In genomic region chr5:120771181-120771580, GRCh38 we compare ENCODE assay signal across 26 cellular contexts.
"Had no signal": no experiment of that assay in that cellular context is flagged by ENCODE, and none has a peak within 500 bp of the region (broad histone marks: within the 10 kb centered on the region; RNA-seq: fewer than 3 reads in every experiment).

No MANE protein-coding gene starts in this region.

- H3K9me3 ChIP-seq: heart right ventricle, ovary, right lobe of liver, thoracic aorta had no signal

- H3K27ac Mint-ChIP-seq: activated CD4-positive, alpha-beta T cell treated with anti-CD3 and anti-CD28 coated beads for 36 hours; activated CD8-positive, alpha-beta memory T cell treated with anti-CD3 and anti-CD28 coated beads, Interleukin-2, amount 10 ng/mL, durations not matched to agents 7 days and 5 days; activated CD8-positive, alpha-beta T cell treated with anti-CD3 and anti-CD28 coated beads, Interleukin-2, amount 10 ng/mL, durations not matched to agents 7 days and 5 days; activated naive CD4-positive, alpha-beta T cell treated with anti-CD3 and anti-CD28 coated beads, Interleukin-2, amount 50 U/mL, for 24 hours; activated naive CD8-positive, alpha-beta T cell treated with anti-CD3 and anti-CD28 coated beads, Interleukin-2, amount 50 U/mL, for 24 hours; activated T-helper 2 cell treated with anti-CD3 and anti-CD28 coated beads, Interferon-gamma antibody, Interleukin-2, Interleukin-4, amounts not matched to agents 10 μg/mL and 5 μg/mL and 100 μg/mL, durations not matched to agents 14 hours and 24 hours and 36 hours; dendritic cell treated with granulocyte-macrophage colony-stimulating factor and Interleukin-4, amounts not matched to agents 40 ng/mL and 50 ng/mL, for 4 days; nephron; progenitor cell of endocrine pancreas; stimulated activated effector memory CD8-positive, alpha-beta T cell treated with anti-CD3 and anti-CD28 coated beads, Interleukin-12 subunit alpha, Interleukin-12 subunit beta, amount 100 ng/mL, for 72 hours; stimulated activated naive CD8-positive, alpha-beta T cell treated with anti-CD3 and anti-CD28 coated beads, Interleukin-15, Interleukin-2, amounts not matched to agents 100 ng/mL and 50 ng/mL, for 24 hours had no signal

- H3K27me3 Mint-ChIP-seq: activated CD4-positive, alpha-beta T cell treated with anti-CD3 and anti-CD28 coated beads for 36 hours; activated CD8-positive, alpha-beta memory T cell treated with anti-CD3 and anti-CD28 coated beads, Interleukin-2, amount 10 ng/mL, durations not matched to agents 7 days and 5 days; activated naive CD4-positive, alpha-beta T cell treated with anti-CD3 and anti-CD28 coated beads, Interleukin-2, amount 50 U/mL, for 24 hours; activated naive CD8-positive, alpha-beta T cell treated with anti-CD3 and anti-CD28 coated beads, Interleukin-2, amount 50 U/mL, for 24 hours; central memory CD8-positive, alpha-beta T cell; dendritic cell treated with granulocyte-macrophage colony-stimulating factor and Interleukin-4, amounts not matched to agents 40 ng/mL and 50 ng/mL, for 4 days; progenitor cell of endocrine pancreas; stimulated activated naive CD8-positive, alpha-beta T cell treated with anti-CD3 and anti-CD28 coated beads, Interleukin-15, Interleukin-2, amounts not matched to agents 100 ng/mL and 50 ng/mL, for 24 hours had no signal

- H3K4me1 Mint-ChIP-seq: activated CD4-positive, alpha-beta T cell treated with anti-CD3 and anti-CD28 coated beads for 36 hours; activated CD8-positive, alpha-beta memory T cell treated with anti-CD3 and anti-CD28 coated beads, Interleukin-2, amount 10 ng/mL, durations not matched to agents 7 days and 5 days; activated naive CD4-positive, alpha-beta T cell treated with anti-CD3 and anti-CD28 coated beads, Interleukin-2, amount 50 U/mL, for 24 hours; activated naive CD8-positive, alpha-beta T cell treated with anti-CD3 and anti-CD28 coated beads, Interleukin-2, amount 50 U/mL, for 24 hours; central memory CD8-positive, alpha-beta T cell; nephron; stimulated activated effector memory CD8-positive, alpha-beta T cell treated with anti-CD3 and anti-CD28 coated beads, Interleukin-12 subunit alpha, Interleukin-12 subunit beta, amount 100 ng/mL, for 72 hours had no signal

- H3K27ac ChIP-seq: epithelial cell of prostate, heart right ventricle, ovary, right lobe of liver, thoracic aorta had no signal

- H3K4me3 Mint-ChIP-seq: activated CD4-positive, alpha-beta T cell treated with anti-CD3 and anti-CD28 coated beads for 36 hours; activated CD8-positive, alpha-beta memory T cell treated with anti-CD3 and anti-CD28 coated beads, Interleukin-2, amount 10 ng/mL, durations not matched to agents 7 days and 5 days; activated CD8-positive, alpha-beta T cell treated with anti-CD3 and anti-CD28 coated beads, Interleukin-2, amount 10 ng/mL, durations not matched to agents 7 days and 5 days; activated naive CD4-positive, alpha-beta T cell treated with anti-CD3 and anti-CD28 coated beads, Interleukin-2, amount 50 U/mL, for 24 hours; activated naive CD8-positive, alpha-beta T cell treated with anti-CD3 and anti-CD28 coated beads, Interleukin-2, amount 50 U/mL, for 24 hours; central memory CD8-positive, alpha-beta T cell; dendritic cell treated with granulocyte-macrophage colony-stimulating factor and Interleukin-4, amounts not matched to agents 40 ng/mL and 50 ng/mL, for 4 days; nephron; stimulated activated effector memory CD8-positive, alpha-beta T cell treated with anti-CD3 and anti-CD28 coated beads, Interleukin-12 subunit alpha, Interleukin-12 subunit beta, amount 100 ng/mL, for 72 hours; stimulated activated naive CD8-positive, alpha-beta T cell treated with anti-CD3 and anti-CD28 coated beads, Interleukin-15, Interleukin-2, amounts not matched to agents 100 ng/mL and 50 ng/mL, for 24 hours had no signal

- ATAC-seq: activated CD4-positive, alpha-beta T cell treated with anti-CD3 and anti-CD28 coated beads for 36 hours; activated CD8-positive, alpha-beta memory T cell treated with anti-CD3 and anti-CD28 coated beads, Interleukin-2, amount 10 ng/mL, durations not matched to agents 7 days and 5 days; activated CD8-positive, alpha-beta T cell treated with anti-CD3 and anti-CD28 coated beads, Interleukin-2, amount 10 ng/mL, durations not matched to agents 7 days and 5 days; activated naive CD8-positive, alpha-beta T cell treated with anti-CD3 and anti-CD28 coated beads, Interleukin-2, amount 50 U/mL, for 24 hours; heart right ventricle; left cardiac atrium; right lobe of liver; stimulated activated effector memory CD8-positive, alpha-beta T cell treated with anti-CD3 and anti-CD28 coated beads, Interleukin-12 subunit alpha, Interleukin-12 subunit beta, amount 100 ng/mL, for 72 hours had no signal

- H3K4me3 ChIP-seq: heart right ventricle, ovary, right lobe of liver, thoracic aorta had no signal

- H3K4me1 ChIP-seq: heart right ventricle, right lobe of liver had no signal

- H3K27me3 ChIP-seq: heart right ventricle, ovary, right lobe of liver had no signal

- H3K9me3 Mint-ChIP-seq: activated naive CD4-positive, alpha-beta T cell treated with anti-CD3 and anti-CD28 coated beads, Interleukin-2, amount 50 U/mL, for 24 hours; activated T-helper 2 cell treated with anti-CD3 and anti-CD28 coated beads, Interferon-gamma antibody, Interleukin-2, Interleukin-4, amounts not matched to agents 10 μg/mL and 5 μg/mL and 100 μg/mL, durations not matched to agents 14 hours and 24 hours and 36 hours; dendritic cell treated with granulocyte-macrophage colony-stimulating factor and Interleukin-4, amounts not matched to agents 40 ng/mL and 50 ng/mL, for 4 days; nephron had no signal

- H3K36me3 Mint-ChIP-seq: activated CD8-positive, alpha-beta memory T cell treated with anti-CD3 and anti-CD28 coated beads, Interleukin-2, amount 10 ng/mL, durations not matched to agents 7 days and 5 days; activated naive CD4-positive, alpha-beta T cell treated with anti-CD3 and anti-CD28 coated beads, Interleukin-2, amount 50 U/mL, for 24 hours; stimulated activated effector memory CD8-positive, alpha-beta T cell treated with anti-CD3 and anti-CD28 coated beads, Interleukin-12 subunit alpha, Interleukin-12 subunit beta, amount 100 ng/mL, for 72 hours had no signal

- H3K36me3 ChIP-seq: heart right ventricle, ovary, right lobe of liver, thoracic aorta had no signal

- DNase-seq: activated CD4-positive, alpha-beta T cell treated with anti-CD3 and anti-CD28 coated beads for 36 hours; activated CD4-positive, CD25-positive, alpha-beta regulatory T cell; activated CD8-positive, alpha-beta memory T cell treated with anti-CD3 and anti-CD28 coated beads, Interleukin-2, amount 10 ng/mL, durations not matched to agents 7 days and 5 days; activated CD8-positive, alpha-beta T cell treated with anti-CD3 and anti-CD28 coated beads, Interleukin-2, amount 10 ng/mL, durations not matched to agents 7 days and 5 days; activated naive CD8-positive, alpha-beta T cell treated with anti-CD3 and anti-CD28 coated beads, Interleukin-2, amount 50 U/mL, for 24 hours; activated T-cell treated with anti-CD3 and anti-CD28 coated beads, Interleukin-2, amount 50 U/mL, for 48 hours; foreskin melanocyte; heart right ventricle; islet precursor cell; left cardiac atrium; mammary epithelial cell; ovary; right lobe of liver; small intestine; stimulated activated CD4-positive, alpha-beta T cell treated with anti-CD3 and anti-CD28 coated beads, Interleukin-4, amount 100 ng/mL, for 24 hours; trophoblast cell had no signal
